ENCODE assay signal across 10 cellular contexts in the genomic region with DNA sequence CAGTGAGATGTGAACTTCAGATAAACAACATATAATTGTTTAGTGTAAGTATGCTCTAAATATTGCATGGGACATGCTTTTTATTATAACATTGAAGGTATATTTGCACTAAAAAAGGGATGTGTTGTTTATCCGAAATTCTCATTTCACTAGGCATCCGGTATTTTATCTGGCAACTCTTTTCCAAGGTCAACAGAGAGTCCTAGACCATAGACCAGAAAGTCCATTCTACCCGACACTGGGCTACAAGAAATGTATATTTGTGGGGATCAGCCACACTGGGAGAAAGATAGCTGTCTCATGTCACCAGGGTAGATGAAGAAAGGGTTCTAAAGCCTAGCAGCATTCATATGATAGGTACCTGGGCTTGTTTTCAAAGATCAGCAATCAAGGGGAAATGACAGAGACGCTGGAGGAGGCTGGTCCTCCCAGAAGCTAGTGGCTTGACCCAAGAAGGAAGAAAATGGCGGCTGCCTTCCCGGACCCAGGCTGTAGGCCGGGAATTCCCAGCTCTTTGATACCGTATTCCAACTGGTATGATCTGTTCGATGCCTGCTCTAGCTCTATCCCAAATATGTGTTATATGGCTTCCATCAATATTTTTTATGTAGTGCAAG.
A peak's percentile ranks its signal among the peaks of the same experiment; 100 is the strongest.
DNase-seq lines count a peak whose midpoint lies in the region; ATAC-seq and TF ChIP-seq lines count a peak whose summit lies in the region.
"Had no signal": no experiment of that assay in that cellular context is flagged by ENCODE, and none has a peak within 500 bp of the region (broad histone marks: within the 10 kb centered on the region; RNA-seq: fewer than 3 reads in every experiment).

No MANE protein-coding gene starts in this region.

- H3K27ac Mint-ChIP-seq in activated CD8-positive, alpha-beta T cell treated with anti-CD3 and anti-CD28 coated beads, Interleukin-2, amount 10 ng/mL, durations not matched to agents 7 days and 5 days = peak overlapping the region; percentile 83
- H3K27ac Mint-ChIP-seq in stimulated activated naive CD8-positive, alpha-beta T cell treated with anti-CD3 and anti-CD28 coated beads, Interleukin-15, amount 100 ng/mL, for 72 hours = peak overlapping the region; percentile 98

- H3K27me3 Mint-ChIP-seq in activated T-cell treated with anti-CD3 and anti-CD28 coated beads, Interleukin-2, amount 50 U/mL, for 4 hours (ENCODE audit: low read depth) = no peaks in the 10 kb centered on the region
- no peaks in the 10 kb centered on the region for H3K27me3 Mint-ChIP-seq in activated CD8-positive, alpha-beta T cell treated with anti-CD3 and anti-CD28 coated beads, Interleukin-2, amount 10 ng/mL, durations not matched to agents 7 days and 5 days (ENCODE audit: low read depth)
- H3K27me3 Mint-ChIP-seq in stimulated activated naive CD8-positive, alpha-beta T cell treated with anti-CD3 and anti-CD28 coated beads, Interleukin-15, amount 100 ng/mL, for 72 hours = no peaks in the 10 kb centered on the region

- POLR2A ChIA-PET in activated CD8-positive, alpha-beta T cell treated with anti-CD3 and anti-CD28 coated beads, Interleukin-2, amount 10 ng/mL, durations not matched to agents 7 days and 5 days (lab: Charles Lee) = interaction anchor here (0.9 to 2.5 kb wide), 5 partner anchors 47 to 241 kb away, joined by 3 to 29 read pairs (median 5); partner anchors contain the start of gene IRF2BP2

- CTCF ChIA-PET in activated CD8-positive, alpha-beta T cell treated with anti-CD3 and anti-CD28 coated beads, Interleukin-2, amount 10 ng/mL, durations not matched to agents 7 days and 5 days (lab: Charles Lee) = interaction anchor here (0.5 to 2.8 kb wide), 8 partner anchors 9 to 312 kb away, joined by 3 to 13 read pairs (median 4); no protein-coding TSS in a partner anchor

- no peaks in the 10 kb centered on the region for H3K36me3 ChIP-seq in left lung
- H3K36me3 ChIP-seq: WERI-Rb-1 had no signal

- intact Hi-C loops in left lung (cut with DNase I) = no loop called here

- H3K9me3 Mint-ChIP-seq in activated T-cell treated with anti-CD3 and anti-CD28 coated beads, Interleukin-2, amount 50 U/mL, for 4 hours = no peaks in the 10 kb centered on the region
- H3K9me3 Mint-ChIP-seq in activated CD8-positive, alpha-beta T cell treated with anti-CD3 and anti-CD28 coated beads, Interleukin-2, amount 10 ng/mL, durations not matched to agents 7 days and 5 days (ENCODE audit: insufficient read depth) = no peaks in the 10 kb centered on the region
- H3K9me3 Mint-ChIP-seq in stimulated activated naive CD8-positive, alpha-beta T cell treated with anti-CD3 and anti-CD28 coated beads, Interleukin-15, amount 100 ng/mL, for 72 hours = peaks cover 7 to 11% of the 10 kb centered on the region in 2 donors

- no peaks in the 10 kb centered on the region for H3K27me3 ChIP-seq in left lung

- ATAC-seq in activated T-cell treated with anti-CD3 and anti-CD28 coated beads, Interleukin-2, amount 50 U/mL, for 4 hours = no peak
- no peak for ATAC-seq in activated CD8-positive, alpha-beta T cell treated with anti-CD3 and anti-CD28 coated beads, Interleukin-2, amount 10 ng/mL, durations not matched to agents 7 days and 5 days
- ATAC-seq in left lung = no peak
- ATAC-seq in stimulated activated naive CD8-positive, alpha-beta T cell treated with anti-CD3 and anti-CD28 coated beads, Interleukin-15, amount 100 ng/mL, for 72 hours = no peak

- H3K4me1 Mint-ChIP-seq in activated T-cell treated with anti-CD3 and anti-CD28 coated beads, Interleukin-2, amount 50 U/mL, for 4 hours (ENCODE audit: low read depth) = peaks cover 63% of the 10 kb centered on the region
- peaks cover 70% of the 10 kb centered on the region for H3K4me1 Mint-ChIP-seq in activated CD8-positive, alpha-beta T cell treated with anti-CD3 and anti-CD28 coated beads, Interleukin-2, amount 10 ng/mL, durations not matched to agents 7 days and 5 days (ENCODE audit: low read depth)
- H3K4me1 Mint-ChIP-seq in stimulated activated naive CD8-positive, alpha-beta T cell treated with anti-CD3 and anti-CD28 coated beads, Interleukin-15, amount 100 ng/mL, for 72 hours = peaks cover 75% of the 10 kb centered on the region

- H3K4me3 Mint-ChIP-seq in activated T-cell treated with anti-CD3 and anti-CD28 coated beads, Interleukin-2, amount 50 U/mL, for 4 hours = peak overlapping the region; percentile 24
- H3K4me3 Mint-ChIP-seq in activated CD8-positive, alpha-beta T cell treated with anti-CD3 and anti-CD28 coated beads, Interleukin-2, amount 10 ng/mL, durations not matched to agents 7 days and 5 days = peak overlapping the region; percentile 19
- peak overlapping the region; percentile 78 to 80 for H3K4me3 Mint-ChIP-seq in stimulated activated naive CD8-positive, alpha-beta T cell treated with anti-CD3 and anti-CD28 coated beads, Interleukin-15, amount 100 ng/mL, for 72 hours

- no peaks in the 10 kb centered on the region for H3K9me3 ChIP-seq in left lung

- TF ChIP-seq CTCF in left lung (IDR thresholded peaks at IDR 0.05) = no peak

- H3K36me3 Mint-ChIP-seq in activated T-cell treated with anti-CD3 and anti-CD28 coated beads, Interleukin-2, amount 50 U/mL, for 4 hours (ENCODE audit: insufficient read depth) = no peaks in the 10 kb centered on the region
- H3K36me3 Mint-ChIP-seq in activated CD8-positive, alpha-beta T cell treated with anti-CD3 and anti-CD28 coated beads, Interleukin-2, amount 10 ng/mL, durations not matched to agents 7 days and 5 days (ENCODE audit: low read depth) = peaks cover 5% of the 10 kb centered on the region

- no peak for DNase-seq in activated T-cell treated with anti-CD3 and anti-CD28 coated beads, Interleukin-2, amount 50 U/mL, for 4 hours
- DNase-seq in activated T-cell treated with anti-CD3 and anti-CD28 coated beads for 4 hours (no peak), left lung (no peak), NCI-H2081 (lab: John Stamatoyannopoulos, UW) (no peak), NCI-H345 treated with DMSO at 0.1 percent for 48 hours (lab: John Stamatoyannopoulos, UW; ENCODE audit: unreplicated experiment) (no peak), NOMO-1 treated with dmso at 0.1 percent for 144 hours (lab: John Stamatoyannopoulos, UW; ENCODE audit: unreplicated experiment) (no peak)
- no peak for DNase-seq in activated CD8-positive, alpha-beta T cell treated with anti-CD3 and anti-CD28 coated beads, Interleukin-2, amount 10 ng/mL, durations not matched to agents 7 days and 5 days
- peak in 1 of 2 donors; percentile 6 for DNase-seq in stimulated activated naive CD8-positive, alpha-beta T cell treated with anti-CD3 and anti-CD28 coated beads, Interleukin-15, amount 100 ng/mL, for 72 hours
- DNase-seq: amniotic stem cell had no signal

- peaks cover 7 to 57% of the 10 kb centered on the region in 2 donors for H3K4me1 ChIP-seq in left lung

- no peak overlapping the region for H3K4me3 ChIP-seq in left lung

- peak overlapping the region; percentile 74 to 83 for H3K27ac ChIP-seq in left lung
- H3K27ac ChIP-seq: WERI-Rb-1 had no signal

Comparison
In these comparisons a context has a peak if more than half of its experiments do, and no peak if none do; other contexts are left out.
1. H3K4me3 Mint-ChIP-seq: peak in every context shown above with its lines; median percentile 79 in stimulated activated naive CD8-positive, alpha-beta T cell treated with anti-CD3 and anti-CD28 coated beads, Interleukin-15, amount 100 ng/mL, for 72 hours; 24 in activated T-cell treated with anti-CD3 and anti-CD28 coated beads, Interleukin-2, amount 50 U/mL, for 4 hours; 19 in activated CD8-positive, alpha-beta T cell treated with anti-CD3 and anti-CD28 coated beads, Interleukin-2, amount 10 ng/mL, durations not matched to agents 7 days and 5 days.